1 cellular context compared by ENCODE assay signal in genomic region chr5:171425596-171426244, GRCh38.
TF ChIP-seq lines count a peak whose summit lies in the region.

No MANE protein-coding gene starts in this region.

TF ChIP-seq in SK-N-SH, 30 proteins besides CTCF, POLR2A, EP300 and RAD21 (continued from another document):
- TF ChIP-seq, protein P1, sequence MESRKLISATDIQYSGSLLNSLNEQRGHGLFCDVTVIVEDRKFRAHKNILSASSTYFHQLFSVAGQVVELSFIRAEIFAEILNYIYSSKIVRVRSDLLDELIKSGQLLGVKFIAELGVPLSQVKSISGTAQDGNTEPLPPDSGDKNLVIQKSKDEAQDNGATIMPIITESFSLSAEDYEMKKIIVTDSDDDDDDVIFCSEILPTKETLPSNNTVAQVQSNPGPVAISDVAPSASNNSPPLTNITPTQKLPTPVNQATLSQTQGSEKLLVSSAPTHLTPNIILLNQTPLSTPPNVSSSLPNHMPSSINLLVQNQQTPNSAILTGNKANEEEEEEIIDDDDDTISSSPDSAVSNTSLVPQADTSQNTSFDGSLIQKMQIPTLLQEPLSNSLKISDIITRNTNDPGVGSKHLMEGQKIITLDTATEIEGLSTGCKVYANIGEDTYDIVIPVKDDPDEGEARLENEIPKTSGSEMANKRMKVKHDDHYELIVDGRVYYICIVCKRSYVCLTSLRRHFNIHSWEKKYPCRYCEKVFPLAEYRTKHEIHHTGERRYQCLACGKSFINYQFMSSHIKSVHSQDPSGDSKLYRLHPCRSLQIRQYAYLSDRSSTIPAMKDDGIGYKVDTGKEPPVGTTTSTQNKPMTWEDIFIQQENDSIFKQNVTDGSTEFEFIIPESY (IDR thresholded peaks at IDR 0.05; ENCODE audit: borderline replicate concordance, low read depth), result no peak
- TF ChIP-seq POLR2AphosphoS5 (IDR thresholded peaks at IDR 0.05; ENCODE audit: low read depth, low read length) (no peak), USF1 (IDR thresholded peaks at IDR 0.05; ENCODE audit: borderline replicate concordance, low read depth) (no peak), FOXM1 (IDR thresholded peaks at IDR 0.05; ENCODE audit: low read depth) (no peak), MXI1 (IDR thresholded peaks at IDR 0.05; ENCODE audit: low read depth, low read length) (no peak), TEAD4 (IDR thresholded peaks at IDR 0.05; ENCODE audit: borderline replicate concordance, insufficient read depth) (no peak), TAF1 (IDR thresholded peaks at IDR 0.05; ENCODE audit: borderline replicate concordance, low read depth, low read length) (no peak), REST (IDR thresholded peaks at IDR 0.05; ENCODE audit: low read depth, low read length) (no peak), RCOR1 (IDR thresholded peaks at IDR 0.05; ENCODE audit: low read length) (no peak), CHD2 (IDR thresholded peaks at IDR 0.05; ENCODE audit: low read length, partially characterized antibody) (no peak), ELF1 (IDR thresholded peaks at IDR 0.05) (no peak)
- TF ChIP-seq, protein P2, sequence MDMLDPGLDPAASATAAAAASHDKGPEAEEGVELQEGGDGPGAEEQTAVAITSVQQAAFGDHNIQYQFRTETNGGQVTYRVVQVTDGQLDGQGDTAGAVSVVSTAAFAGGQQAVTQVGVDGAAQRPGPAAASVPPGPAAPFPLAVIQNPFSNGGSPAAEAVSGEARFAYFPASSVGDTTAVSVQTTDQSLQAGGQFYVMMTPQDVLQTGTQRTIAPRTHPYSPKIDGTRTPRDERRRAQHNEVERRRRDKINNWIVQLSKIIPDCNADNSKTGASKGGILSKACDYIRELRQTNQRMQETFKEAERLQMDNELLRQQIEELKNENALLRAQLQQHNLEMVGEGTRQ (IDR thresholded peaks at IDR 0.05; ENCODE audit: borderline replicate concordance, low read depth, low read length), result no peak
